ENCODE assay signal across 12 cellular contexts in the genomic region with DNA sequence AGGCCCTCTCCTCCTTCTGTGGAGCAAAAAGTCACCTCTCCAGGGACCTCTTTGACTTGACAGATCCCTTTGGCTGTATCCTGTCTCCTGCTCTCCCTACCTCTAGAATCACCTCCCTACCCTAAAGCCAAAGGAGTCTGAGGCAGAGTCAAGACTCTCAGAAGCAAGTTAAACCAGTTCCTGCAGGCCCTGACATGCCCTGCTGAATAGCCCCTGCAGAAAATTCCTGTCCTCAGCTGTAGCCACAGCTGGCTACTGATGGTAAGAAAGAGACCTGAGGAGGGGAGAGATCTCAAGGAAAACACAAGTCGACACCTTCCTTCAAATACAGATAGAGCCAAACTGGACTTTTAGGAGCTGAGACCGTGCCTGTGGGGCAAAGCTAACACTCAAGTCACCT. TPM values are rescaled to one million over a fixed set of nuclear protein-coding genes. Genes with fewer than 3 reads are reported as not detected.
DNase-seq lines count a peak whose midpoint lies in the region; ATAC-seq, FAIRE-seq and TF ChIP-seq lines count a peak whose summit lies in the region.
"Had no signal": no experiment of that assay in that cellular context is flagged by ENCODE, and none has a peak within 500 bp of the region (broad histone marks: within the 10 kb centered on the region; RNA-seq: fewer than 3 reads in every experiment).

No MANE protein-coding gene starts in this region.

- FAIRE-seq in bronchial epithelial cell (lab: Jason Lieb, UNC) = peak; percentile 88

- H3K36me3 Mint-ChIP-seq in nephron (ENCODE audit: low read depth) = no peaks in the 10 kb centered on the region

- DNase-seq in right cardiac atrium = no peak
- no peak for DNase-seq in right atrium auricular region (ENCODE audit: low spot score)
- peak; percentile 99 for DNase-seq in bronchial epithelial cell (ENCODE audit: low read depth)
- no peak for DNase-seq in uterus
- no peak for DNase-seq in OCI-M2 (lab: John Stamatoyannopoulos, UW; ENCODE audit: unreplicated experiment)
- DNase-seq in SKM-1 (lab: John Stamatoyannopoulos, UW; ENCODE audit: unreplicated experiment) = no peak
- no peak for DNase-seq in activated CD4-positive, alpha-beta T cell treated with anti-CD3 and anti-CD28 coated beads for 4 hours
- DNase-seq: heart right ventricle, nucleus accumbens, SHP77 treated with DMSO at 0.1 percent for 48 hours had no signal

- no peak overlapping the region for H3K4me3 Mint-ChIP-seq in nephron

- H3K4me3 ChIP-seq in right cardiac atrium (ENCODE audit: low read length) = no peak overlapping the region
- H3K4me3 ChIP-seq in right atrium auricular region = no peak overlapping the region
- H3K4me3 ChIP-seq in bronchial epithelial cell (ENCODE audit: low read depth, low read length) = no peak overlapping the region
- no peak overlapping the region for H3K4me3 ChIP-seq in uterus
- H3K4me3 ChIP-seq: heart right ventricle had no signal

- H3K4me1 ChIP-seq in right cardiac atrium (ENCODE audit: control insufficient read depth, insufficient read depth, low read length) = no peaks in the 10 kb centered on the region
- H3K4me1 ChIP-seq in right atrium auricular region = peaks cover 0 to 6% of the 10 kb centered on the region in 2 donors
- peaks cover 0 to 4% of the 10 kb centered on the region in 2 donors for H3K4me1 ChIP-seq in uterus

- H3K27ac Mint-ChIP-seq in nephron = peak overlapping the region; percentile 88 to 98 (median 98)

- H3K27me3 Mint-ChIP-seq in nephron (ENCODE audit: low read depth) = no peaks in the 10 kb centered on the region

- 78% methylated on average over 2 of the region's 2 CpGs for WGBS in right cardiac atrium

- H3K27ac ChIP-seq in right cardiac atrium (ENCODE audit: low read length) = peak overlapping the region; percentile 29
- no peak overlapping the region for H3K27ac ChIP-seq in right atrium auricular region
- peak overlapping the region; percentile 65 to 89 for H3K27ac ChIP-seq in uterus
- H3K27ac ChIP-seq: brain microvascular endothelial cell had no signal

- intact Hi-C loops in right cardiac atrium (cut with DNase I) = loop anchor here in 1 of 4 donors (5.0 kb wide), 1 partner anchor 60 kb away; no protein-coding TSS in a partner anchor
- intact Hi-C loops in uterus (cut with DNase I; ENCODE audit: low total_unique reads) = no loop called here

- H3K9me3 Mint-ChIP-seq in nephron = no peaks in the 10 kb centered on the region

- H3K27me3 ChIP-seq in right cardiac atrium (ENCODE audit: control insufficient read depth, insufficient read depth) (no peaks in the 10 kb centered on the region), right atrium auricular region (no peaks in the 10 kb centered on the region), bronchial epithelial cell (ENCODE audit: control insufficient read depth, insufficient read depth, low read length) (no peaks in the 10 kb centered on the region), uterus (no peaks in the 10 kb centered on the region)
- H3K27me3 ChIP-seq: brain microvascular endothelial cell, heart right ventricle had no signal

- H3K36me3 ChIP-seq in right atrium auricular region (no peaks in the 10 kb centered on the region), bronchial epithelial cell (ENCODE audit: control insufficient read depth, insufficient read depth, low read length) (no peaks in the 10 kb centered on the region), uterus (no peaks in the 10 kb centered on the region)
- H3K36me3 ChIP-seq: brain microvascular endothelial cell, heart right ventricle had no signal

- H3K9me3 ChIP-seq in right cardiac atrium (ENCODE audit: control insufficient read depth, low read length) = no peaks in the 10 kb centered on the region
- no peaks in the 10 kb centered on the region for H3K9me3 ChIP-seq in right atrium auricular region
- H3K9me3 ChIP-seq in uterus = no peaks in the 10 kb centered on the region
- H3K9me3 ChIP-seq: heart right ventricle had no signal

- TF ChIP-seq CTCF in right atrium auricular region (IDR thresholded peaks at IDR 0.05) = no peak
- TF ChIP-seq CTCF in bronchial epithelial cell (IDR thresholded peaks at IDR 0.05; ENCODE audit: insufficient read depth, low read length, severe bottlenecking) = no peak
- TF ChIP-seq CTCF in nephron (IDR thresholded peaks at IDR 0.05; ENCODE audit: unreplicated experiment in 3 of 3) = no peak
- no peak for TF ChIP-seq CTCF in uterus (IDR thresholded peaks at IDR 0.05)

- ATAC-seq in right cardiac atrium = no peak

- TF ChIP-seq POLR2A in uterus (IDR thresholded peaks at IDR 0.05) = no peak

- H3K4me1 Mint-ChIP-seq in nephron = peaks cover 32% of the 10 kb centered on the region

RNA-seq across cellular contexts. Expression of a gene that starts 23.7 kb away (rescaled TPM):
- total RNA-seq in right cardiac atrium (10 to 100 TPM; 22.2 to 27.7 (median 26.6) TPM), right atrium auricular region (10 to 100 TPM; 17.3 to 21.8 TPM), bronchial epithelial cell (14.7 and 21.6 TPM in 2 replicates), uterus (100 to 1,000 TPM in 1 of 4 donors, 10 to 100 TPM in 2, 1 to 10 TPM in 1; 9.2 to 110 (median 51.3) TPM)
- polyA plus RNA-seq in right cardiac atrium = 10.2 TPM

RNA-seq across cellular contexts. Expression of a gene that starts 54.1 kb away (rescaled TPM):
- total RNA-seq in right cardiac atrium (10 to 100 TPM; 12.0 to 17.1 (median 15.5) TPM), right atrium auricular region (10 to 100 TPM; 20.4 to 20.6 TPM), bronchial epithelial cell (15.3 and 19.6 TPM in 2 replicates), uterus (10 to 100 TPM in 3 of 4 donors, 1 to 10 TPM in 1; 6.4 to 35.3 (median 30.3) TPM)
- 8.3 TPM for polyA plus RNA-seq in right cardiac atrium

Comparison
In these comparisons a context has a peak if more than half of its experiments do, and no peak if none do; other contexts are left out.
1. H3K27ac ChIP-seq: peak in right cardiac atrium (single experiment) and uterus (2 of 2); none in right atrium auricular region (0 of 2).